29 cellular contexts compared by ENCODE assay signal in the genomic region with DNA sequence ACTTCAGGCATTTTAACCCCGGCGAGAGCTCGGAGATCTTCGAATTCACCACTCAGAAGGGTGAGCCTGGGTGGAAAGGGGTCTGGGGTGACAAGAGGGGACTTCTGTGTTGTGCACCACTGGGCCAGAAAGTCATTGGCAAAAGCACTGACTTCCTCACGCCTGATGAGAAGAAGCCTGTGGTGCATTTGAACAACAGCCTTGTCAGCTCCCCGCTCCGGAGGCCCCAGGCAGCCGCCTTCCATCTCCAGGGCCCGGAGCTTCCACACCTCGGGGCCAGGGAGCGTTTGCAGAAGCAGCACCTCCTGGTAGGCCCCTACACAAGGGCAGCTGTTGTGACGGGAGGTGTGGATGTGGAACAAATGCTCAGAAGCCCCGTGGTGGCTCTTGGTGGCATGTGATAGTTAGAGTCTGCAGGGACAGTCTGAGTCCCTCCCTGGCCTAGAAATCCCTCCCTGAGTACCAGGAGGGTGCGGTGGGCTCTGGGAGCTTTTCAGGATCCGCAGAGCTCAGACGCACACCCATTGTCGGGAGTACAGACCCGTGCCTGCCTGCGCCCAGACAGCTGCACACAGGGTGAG. TPM values are rescaled to one million over a fixed set of nuclear protein-coding genes. Genes with fewer than 3 reads are reported as not detected.
A peak's percentile ranks its signal among the peaks of the same experiment; 100 is the strongest.
DNase-seq lines count a peak whose midpoint lies in the region; ATAC-seq and TF ChIP-seq lines count a peak whose summit lies in the region.
"Had no signal": no experiment of that assay in that cellular context is flagged by ENCODE, and none has a peak within 500 bp of the region (broad histone marks: within the 10 kb centered on the region; RNA-seq: fewer than 3 reads in every experiment).

No MANE protein-coding gene starts in this region.

- no peaks in the 10 kb centered on the region for H3K4me1 ChIP-seq in RWPE2 (ENCODE audit: insufficient read depth, poor library complexity, severe bottlenecking)
- no peaks in the 10 kb centered on the region for H3K4me1 ChIP-seq in esophagus muscularis mucosa
- H3K4me1 ChIP-seq: breast epithelium, tibial artery had no signal

- TF ChIP-seq POLR2A in esophagus muscularis mucosa (IDR thresholded peaks at IDR 0.05; ENCODE audit: low read depth), result no peak

- DNase-seq in D341Med (ENCODE audit: low spot score), result peak; percentile 39
- DNase-seq in RWPE2 (ENCODE audit: low spot score), result peak; percentile 52
- peak; percentile 79 for DNase-seq in esophagus muscularis mucosa (ENCODE audit: extremely low spot score)
- peak; percentile 78 for DNase-seq in osteocyte (ENCODE audit: extremely low spot score, unreplicated experiment)
- DNase-seq in kidney tubule cell (ENCODE audit: low spot score), result no peak
- no peak for DNase-seq in stimulated activated CD8-positive, alpha-beta memory T cell treated with anti-CD3 and anti-CD28 coated beads, Interleukin-4, amount 100 ng/mL, for 48 hours
- DNase-seq: activated CD4-positive, alpha-beta T cell treated with anti-CD3 and anti-CD28 coated beads, Interleukin-2, amount 50 U/mL, for 4 hours; activated naive CD8-positive, alpha-beta T cell treated with anti-CD3 and anti-CD28 coated beads for 36 hours; anterior cingulate cortex; DMS153; effector CD4-positive, alpha-beta T cell; left ventricle myocardium superior; midbrain; MV-4-11; naive thymus-derived CD8-positive, alpha-beta T cell; NCI-H1436; NCI-H2081 treated with DMSO at 0.1 percent for 48 hours; NCI-H226; NCI-H69; right cardiac atrium; SHP77; stimulated activated CD4-positive, alpha-beta T cell treated with anti-CD3 and anti-CD28 coated beads, Interleukin-2, amount 100 ng/mL, for 48 hours; T-helper 17 cell; tibial artery had no signal

- H3K36me3 ChIP-seq in RWPE2 (ENCODE audit: low read depth) (no peaks in the 10 kb centered on the region), esophagus muscularis mucosa (no peaks in the 10 kb centered on the region)
- H3K36me3 ChIP-seq: BLaER1 treated with 17β-estradiol and CSF1 and Interleukin-3, amounts not matched to agents 10 nM and 100 nM; breast epithelium; tibial artery had no signal

- H3K9me3 Mint-ChIP-seq in osteocyte (ENCODE audit: unreplicated experiment), result peaks cover 8% of the 10 kb centered on the region

- no peak for TF ChIP-seq EP300 in esophagus muscularis mucosa (IDR thresholded peaks at IDR 0.05)

- WGBS in esophagus muscularis mucosa, result 78% methylated on average over 8 of the region's 19 CpGs

- intact Hi-C loops in esophagus muscularis mucosa (cut with DNase I), result no loop called here

- H3K4me1 Mint-ChIP-seq in osteocyte (ENCODE audit: unreplicated experiment), result no peaks in the 10 kb centered on the region
- H3K4me1 Mint-ChIP-seq: activated naive CD8-positive, alpha-beta T cell treated with anti-CD3 and anti-CD28 coated beads for 36 hours; naive thymus-derived CD8-positive, alpha-beta T cell had no signal

- H3K4me3 Mint-ChIP-seq in osteocyte (ENCODE audit: unreplicated experiment), result no peak overlapping the region
- H3K4me3 Mint-ChIP-seq: activated naive CD8-positive, alpha-beta T cell treated with anti-CD3 and anti-CD28 coated beads for 36 hours; naive thymus-derived CD8-positive, alpha-beta T cell; T-helper 17 cell had no signal

- peaks cover 2% of the 10 kb centered on the region for H3K9me3 ChIP-seq in RWPE2 (ENCODE audit: severe bottlenecking)
- peaks cover 0 to 13% (median 6%) of the 10 kb centered on the region in 4 donors for H3K9me3 ChIP-seq in esophagus muscularis mucosa

- H3K27me3 ChIP-seq in RWPE2 (ENCODE audit: insufficient read depth, poor library complexity, severe bottlenecking) (no peaks in the 10 kb centered on the region), esophagus muscularis mucosa (no peaks in the 10 kb centered on the region)
- H3K27me3 ChIP-seq: BLaER1 treated with 17β-estradiol and CSF1 and Interleukin-3, amounts not matched to agents 10 nM and 100 nM; breast epithelium; tibial artery had no signal

- H3K36me3 Mint-ChIP-seq in osteocyte (ENCODE audit: unreplicated experiment), result no peaks in the 10 kb centered on the region
- H3K36me3 Mint-ChIP-seq: activated naive CD8-positive, alpha-beta T cell treated with anti-CD3 and anti-CD28 coated beads for 36 hours had no signal

- no peaks in the 10 kb centered on the region for H3K27me3 Mint-ChIP-seq in osteocyte (ENCODE audit: unreplicated experiment)
- H3K27me3 Mint-ChIP-seq: activated naive CD8-positive, alpha-beta T cell treated with anti-CD3 and anti-CD28 coated beads for 36 hours; naive thymus-derived CD8-positive, alpha-beta T cell; T-helper 17 cell had no signal

- H3K27ac ChIP-seq in RWPE2 (ENCODE audit: poor library complexity, severe bottlenecking) (no peak overlapping the region), esophagus muscularis mucosa (replicated peaks in 1 of 4) (no peak overlapping the region)
- H3K27ac ChIP-seq: BLaER1 treated with 17β-estradiol and CSF1 and Interleukin-3, amounts not matched to agents 10 nM and 100 nM; breast epithelium; parathyroid adenoma; tibial artery had no signal

- no peak overlapping the region for H3K4me3 ChIP-seq in RWPE2 (ENCODE audit: severe bottlenecking)
- no peak overlapping the region for H3K4me3 ChIP-seq in esophagus muscularis mucosa
- H3K4me3 ChIP-seq: BLaER1 treated with 17β-estradiol and CSF1 and Interleukin-3, amounts not matched to agents 10 nM and 100 nM; breast epithelium; tibial artery had no signal

- no peak for ATAC-seq in RWPE2 (ENCODE audit: low read depth)
- ATAC-seq in GM18873 (IDR thresholded peaks at IDR 0.05; ENCODE audit: low FRiP score, unreplicated experiment), result no peak
- ATAC-seq: activated CD4-positive, CD25-positive, alpha-beta regulatory T cell treated with anti-CD3 and anti-CD28 coated beads, Interleukin-2, amount 50 U/mL, for 24 hours; left ventricle myocardium superior; naive thymus-derived CD8-positive, alpha-beta T cell; right cardiac atrium; T-helper 17 cell had no signal

- TF ChIP-seq CTCF in RWPE2 (IDR thresholded peaks at IDR 0.05; ENCODE audit: poor library complexity, severe bottlenecking) (no peak), esophagus muscularis mucosa (IDR thresholded peaks at IDR 0.05) (no peak), osteocyte (IDR thresholded peaks at IDR 0.05) (no peak)

- H3K27ac Mint-ChIP-seq in osteocyte (ENCODE audit: unreplicated experiment), result no peak overlapping the region
- H3K27ac Mint-ChIP-seq: activated naive CD8-positive, alpha-beta T cell treated with anti-CD3 and anti-CD28 coated beads for 36 hours; T-helper 17 cell had no signal

RNA-seq across cellular contexts. Expression of gene CACNG1, which starts 9.7 kb away (rescaled TPM):
- total RNA-seq in esophagus muscularis mucosa, result not detected
- not detected in 2 replicates for total RNA-seq in osteocyte
- total RNA-seq: activated naive CD8-positive, alpha-beta T cell treated with anti-CD3 and anti-CD28 coated beads for 36 hours; breast epithelium; left ventricle myocardium superior; naive thymus-derived CD8-positive, alpha-beta T cell; right cardiac atrium; T-helper 17 cell had no signal

Comparison
In these comparisons a context has a peak if more than half of its experiments do, and no peak if none do; other contexts are left out.
1. DNase-seq: peak in D341Med (single experiment), RWPE2 (single experiment), esophagus muscularis mucosa (single experiment) and osteocyte (single experiment); none in kidney tubule cell (single experiment) and stimulated activated CD8-positive, alpha-beta memory T cell treated with anti-CD3 and anti-CD28 coated beads, Interleukin-4, amount 100 ng/mL, for 48 hours (single experiment).